17 cellular contexts compared by ENCODE assay signal in the genomic region with DNA sequence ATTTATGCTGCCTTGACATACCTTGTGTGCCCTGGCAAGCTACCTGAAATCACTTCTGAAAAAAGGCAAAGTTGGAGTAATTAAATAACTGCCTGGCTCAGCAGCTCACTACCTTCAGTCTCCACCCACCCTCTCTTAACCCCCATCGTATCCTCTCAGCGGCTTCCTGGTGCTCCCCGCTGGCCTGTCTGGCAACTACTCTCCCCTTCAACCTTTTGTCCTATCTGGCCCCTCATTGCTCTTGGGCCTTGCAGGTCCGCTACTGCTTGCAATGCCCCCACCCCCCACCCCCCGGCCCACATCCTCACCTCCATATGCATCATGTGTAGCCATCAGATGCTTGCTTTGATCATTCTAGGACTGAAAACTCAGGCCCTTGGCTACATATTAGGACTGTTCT. TPM values are rescaled to one million over a fixed set of nuclear protein-coding genes. Genes with fewer than 3 reads are reported as not detected.
DNase-seq lines count a peak whose midpoint lies in the region; ATAC-seq and TF ChIP-seq lines count a peak whose summit lies in the region.
"Had no signal": no experiment of that assay in that cellular context is flagged by ENCODE, and none has a peak within 500 bp of the region (broad histone marks: within the 10 kb centered on the region; RNA-seq: fewer than 3 reads in every experiment).

No MANE protein-coding gene starts in this region.

- H2AFZ ChIP-seq in GM23338 (no peak overlapping the region), neural progenitor cell (replicated peaks) (peak overlapping the region; percentile 42)

- ATAC-seq in GM23338 = peak; percentile 40; the same call in 1 of the 3 replicates
- 0 out of 2 replicates have a peak, but pooled peaks have one; percentile 44 for ATAC-seq in WTC11
- no peak for ATAC-seq in memory B cell (ENCODE audit: low read depth)
- no peak for ATAC-seq in HG03280 (IDR thresholded peaks at IDR 0.05; ENCODE audit: unreplicated experiment)
- ATAC-seq in GM19324 (IDR thresholded peaks at IDR 0.05; ENCODE audit: low FRiP score, unreplicated experiment) = no peak
- no peak for ATAC-seq in GM21723 (IDR thresholded peaks at IDR 0.05; ENCODE audit: unreplicated experiment)
- ATAC-seq: CD8-positive, alpha-beta T cell; HepG2 had no signal

- H3K79me2 ChIP-seq in GM23338 (replicated peaks; ENCODE audit: insufficient read depth) = no peaks in the 10 kb centered on the region
- H3K79me2 ChIP-seq in neural progenitor cell (ENCODE audit: low read depth) = no peaks in the 10 kb centered on the region

- no peaks in the 10 kb centered on the region for H3K9me2 ChIP-seq in GM23338 (ENCODE audit: insufficient read depth)

- H3K4me2 ChIP-seq in GM23338 = no peak overlapping the region
- no peak overlapping the region for H3K4me2 ChIP-seq in neural progenitor cell

- CTCF ChIA-PET in WTC11 (lab: Charles Lee) = interaction anchor here (6.8 kb wide), 1 partner anchor 113 kb away, joined by 108 read pairs; a partner anchor contains a TSS

- H3K9me3 Mint-ChIP-seq in GM23338 = no peaks in the 10 kb centered on the region; the same call in 1 of the 3 replicates
- no peaks in the 10 kb centered on the region for H3K9me3 Mint-ChIP-seq in WTC11
- H3K9me3 Mint-ChIP-seq in memory B cell = no peaks in the 10 kb centered on the region
- no peaks in the 10 kb centered on the region for H3K9me3 Mint-ChIP-seq in neural progenitor cell
- H3K9me3 Mint-ChIP-seq: CD8-positive, alpha-beta T cell had no signal

- H3K9ac ChIP-seq in neural progenitor cell = no peak overlapping the region

- POLR2A ChIA-PET in WTC11 (lab: Charles Lee) = no interaction called here

- no peaks in the 10 kb centered on the region for H3K36me3 Mint-ChIP-seq in GM23338 (ENCODE audit: low read depth)
- H3K36me3 Mint-ChIP-seq in WTC11 = no peaks in the 10 kb centered on the region
- H3K36me3 Mint-ChIP-seq in memory B cell = peaks cover 7% of the 10 kb centered on the region
- no peaks in the 10 kb centered on the region for H3K36me3 Mint-ChIP-seq in neural progenitor cell

- TF ChIP-seq CTCF in GM23338 (conservative IDR thresholded peaks at IDR 0.05; ENCODE audit: low read depth in 2 of 2) = no peak
- no peak for TF ChIP-seq CTCF in WTC11 (IDR thresholded peaks at IDR 0.05)
- no peak for TF ChIP-seq CTCF in neural progenitor cell (IDR thresholded peaks at IDR 0.05)

- H3K27ac Mint-ChIP-seq in GM23338 (no peak overlapping the region), WTC11 (no peak overlapping the region), memory B cell (peak overlapping the region; percentile 20), neural progenitor cell (no peak overlapping the region)
- H3K27ac Mint-ChIP-seq: B cell; CD8-positive, alpha-beta T cell had no signal

- 0 out of 2 replicates have a peak, but pooled peaks cover 4% of the 10 kb centered on the region for H3K4me1 ChIP-seq in GM23338 (ENCODE audit: insufficient read depth)
- H3K4me1 ChIP-seq in neural progenitor cell = peaks cover 8% of the 10 kb centered on the region

- H3K27me3 Mint-ChIP-seq in GM23338 (ENCODE audit: insufficient read depth, low read depth, poor library complexity) (peaks cover 2% of the 10 kb centered on the region), WTC11 (ENCODE audit: low read depth) (no peaks in the 10 kb centered on the region), memory B cell (no peaks in the 10 kb centered on the region), neural progenitor cell (ENCODE audit: insufficient read depth, low read depth) (no peaks in the 10 kb centered on the region)
- H3K27me3 Mint-ChIP-seq: B cell had no signal

- H3K9me3 ChIP-seq in neural progenitor cell (ENCODE audit: low read depth) = no peaks in the 10 kb centered on the region

- DNase-seq in GM23338 (ENCODE audit: low spot score) = no peak
- no peak for DNase-seq in WTC11 (ENCODE audit: low spot score)
- DNase-seq in memory B cell (ENCODE audit: low spot score in 2 of 2) = no peak
- no peak for DNase-seq in neural progenitor cell (ENCODE audit: low spot score)
- no peak for DNase-seq in NCI-H187 treated with DMSO at 0.1 percent for 48 hours (lab: John Stamatoyannopoulos, UW)
- DNase-seq: C1 segment of cervical spinal cord; CD8-positive, alpha-beta T cell; COR-L47; DMS153; DMS79 treated with DMSO at 0.1 percent for 48 hours; EL; H7 had no signal

- peaks cover 8% of the 10 kb centered on the region for H3K4me1 Mint-ChIP-seq in GM23338
- H3K4me1 Mint-ChIP-seq in WTC11 = peaks cover 9% of the 10 kb centered on the region
- H3K4me1 Mint-ChIP-seq in memory B cell = peaks cover 15% of the 10 kb centered on the region
- peaks cover 11% of the 10 kb centered on the region for H3K4me1 Mint-ChIP-seq in neural progenitor cell

- no peak overlapping the region for H3K4me3 ChIP-seq in GM23338
- no peak overlapping the region for H3K4me3 ChIP-seq in neural progenitor cell

- H3K27ac ChIP-seq in GM23338 (ENCODE audit: low read depth) (no peak overlapping the region), neural progenitor cell (no peak overlapping the region)

- H3K36me3 ChIP-seq in GM23338 (ENCODE audit: insufficient read depth) = no peaks in the 10 kb centered on the region
- no peaks in the 10 kb centered on the region for H3K36me3 ChIP-seq in neural progenitor cell

- H3K27me3 ChIP-seq in GM23338 (ENCODE audit: insufficient read depth) (no peaks in the 10 kb centered on the region), neural progenitor cell (no peaks in the 10 kb centered on the region)

- no peaks in the 10 kb centered on the region for H3F3A ChIP-seq in GM23338 (replicated peaks; ENCODE audit: low read depth)
- no peaks in the 10 kb centered on the region for H3F3A ChIP-seq in neural progenitor cell (ENCODE audit: low read depth)

- no peaks in the 10 kb centered on the region for H4K20me1 ChIP-seq in GM23338 (replicated peaks; ENCODE audit: insufficient read depth)
- no peaks in the 10 kb centered on the region for H4K20me1 ChIP-seq in neural progenitor cell (ENCODE audit: low read depth)

- H3K4me3 Mint-ChIP-seq in GM23338 = no peak overlapping the region
- H3K4me3 Mint-ChIP-seq in WTC11 = no peak overlapping the region
- H3K4me3 Mint-ChIP-seq in memory B cell = no peak overlapping the region
- H3K4me3 Mint-ChIP-seq in neural progenitor cell = no peak overlapping the region
- H3K4me3 Mint-ChIP-seq: B cell; CD8-positive, alpha-beta T cell had no signal

TF ChIP-seq in GM23338, 12 proteins besides CTCF, POLR2A, EP300 and RAD21 (continues in another document):
- TF ChIP-seq, protein P1, sequence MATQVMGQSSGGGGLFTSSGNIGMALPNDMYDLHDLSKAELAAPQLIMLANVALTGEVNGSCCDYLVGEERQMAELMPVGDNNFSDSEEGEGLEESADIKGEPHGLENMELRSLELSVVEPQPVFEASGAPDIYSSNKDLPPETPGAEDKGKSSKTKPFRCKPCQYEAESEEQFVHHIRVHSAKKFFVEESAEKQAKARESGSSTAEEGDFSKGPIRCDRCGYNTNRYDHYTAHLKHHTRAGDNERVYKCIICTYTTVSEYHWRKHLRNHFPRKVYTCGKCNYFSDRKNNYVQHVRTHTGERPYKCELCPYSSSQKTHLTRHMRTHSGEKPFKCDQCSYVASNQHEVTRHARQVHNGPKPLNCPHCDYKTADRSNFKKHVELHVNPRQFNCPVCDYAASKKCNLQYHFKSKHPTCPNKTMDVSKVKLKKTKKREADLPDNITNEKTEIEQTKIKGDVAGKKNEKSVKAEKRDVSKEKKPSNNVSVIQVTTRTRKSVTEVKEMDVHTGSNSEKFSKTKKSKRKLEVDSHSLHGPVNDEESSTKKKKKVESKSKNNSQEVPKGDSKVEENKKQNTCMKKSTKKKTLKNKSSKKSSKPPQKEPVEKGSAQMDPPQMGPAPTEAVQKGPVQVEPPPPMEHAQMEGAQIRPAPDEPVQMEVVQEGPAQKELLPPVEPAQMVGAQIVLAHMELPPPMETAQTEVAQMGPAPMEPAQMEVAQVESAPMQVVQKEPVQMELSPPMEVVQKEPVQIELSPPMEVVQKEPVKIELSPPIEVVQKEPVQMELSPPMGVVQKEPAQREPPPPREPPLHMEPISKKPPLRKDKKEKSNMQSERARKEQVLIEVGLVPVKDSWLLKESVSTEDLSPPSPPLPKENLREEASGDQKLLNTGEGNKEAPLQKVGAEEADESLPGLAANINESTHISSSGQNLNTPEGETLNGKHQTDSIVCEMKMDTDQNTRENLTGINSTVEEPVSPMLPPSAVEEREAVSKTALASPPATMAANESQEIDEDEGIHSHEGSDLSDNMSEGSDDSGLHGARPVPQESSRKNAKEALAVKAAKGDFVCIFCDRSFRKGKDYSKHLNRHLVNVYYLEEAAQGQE (IDR thresholded peaks at IDR 0.05; ENCODE audit: unreplicated experiment) = no peak

TF ChIP-seq in WTC11, 78 proteins besides CTCF, POLR2A, EP300 and RAD21:
- TF ChIP-seq CREM (CRISPR knock-in tag; IDR thresholded peaks at IDR 0.05) = no peak
- TF ChIP-seq, protein P2, sequence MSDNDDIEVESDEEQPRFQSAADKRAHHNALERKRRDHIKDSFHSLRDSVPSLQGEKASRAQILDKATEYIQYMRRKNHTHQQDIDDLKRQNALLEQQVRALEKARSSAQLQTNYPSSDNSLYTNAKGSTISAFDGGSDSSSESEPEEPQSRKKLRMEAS (CRISPR knock-in tag; IDR thresholded peaks at IDR 0.05) = no peak

RNA-seq across cellular contexts. Expression of a gene that starts 34.5 kb away (rescaled TPM):
- total RNA-seq in GM23338 (2014; rRNA removed; shearing (Covaris generic)) = 149 and 189 TPM in 2 replicates
- 91.1 and 93.6 TPM in 2 replicates for polyA plus RNA-seq in GM23338 (2016; fragmentation: Nextera tagmentation; extraction: Ambion mirVana)
- 106 to 126 TPM (median 107 TPM) in 3 replicates for total RNA-seq in WTC11 (2021)
- total RNA-seq in neural progenitor cell (ENCODE audit: low replicate concordance) = 177 and 264 TPM in 2 replicates

Comparison
In these comparisons a context has a peak if more than half of its experiments do, and no peak if none do; other contexts are left out.
1. ATAC-seq: peak in GM23338 (single experiment) and WTC11 (single experiment); none in memory B cell (single experiment), HG03280 (single experiment), GM19324 (single experiment) and GM21723 (single experiment).